24 cellular contexts compared by ENCODE assay signal in the genomic region with DNA sequence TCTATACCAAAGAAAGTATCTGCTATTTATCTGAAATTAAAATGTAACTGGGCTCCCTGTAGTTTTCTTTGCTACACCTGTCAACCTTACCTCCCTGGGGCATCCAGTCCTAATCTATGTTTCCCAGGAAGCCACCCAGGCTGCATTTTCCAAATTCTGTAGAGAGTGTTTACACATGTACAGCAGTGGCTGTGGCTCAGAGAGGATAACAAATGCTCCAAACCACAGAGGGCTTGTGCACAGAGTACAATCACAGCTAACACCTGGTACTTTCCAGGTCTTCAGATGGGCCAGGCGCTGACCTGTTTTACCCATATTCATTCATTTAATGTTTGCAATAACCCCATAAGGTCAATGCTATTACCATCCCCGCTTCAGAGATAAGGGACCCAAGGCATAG.
"Had no signal": no experiment of that assay in that cellular context is flagged by ENCODE, and none has a peak within 500 bp of the region (broad histone marks: within the 10 kb centered on the region; RNA-seq: fewer than 3 reads in every experiment).

No MANE protein-coding gene starts in this region.

- H3K27me3 ChIP-seq: MG63 had no signal

- H3K27ac ChIP-seq: WERI-Rb-1 had no signal

- DNase-seq: activated CD4-positive, alpha-beta T cell treated with anti-CD3 and anti-CD28 coated beads for 36 hours; activated CD8-positive, alpha-beta memory T cell treated with anti-CD3 and anti-CD28 coated beads, Interleukin-2, amount 50 U/mL, for 4 hours; activated CD8-positive, alpha-beta T cell treated with anti-CD3 and anti-CD28 coated beads for 36 hours; activated gamma-delta T cell treated with Interleukin-2 at 50 U/mL for 16 hours; activated naive CD4-positive, alpha-beta T cell treated with anti-CD3 and anti-CD28 coated beads, Interleukin-2, amount 10 ng/mL, durations not matched to agents 7 days and 5 days; activated naive CD8-positive, alpha-beta T cell treated with anti-CD3 and anti-CD28 coated beads for 36 hours; activated T-cell treated with anti-CD3 and anti-CD28 coated beads, Interleukin-2, amount 50 U/mL, for 72 hours; anterior cingulate cortex; caudate nucleus; MG63; MV-4-11; NCI-H1092 treated with DMSO at 0.1 percent for 48 hours; NCI-H1417 treated with DMSO at 0.1 percent for 48 hours; NCI-H187; NCI-H446 treated with DMSO at 0.1 percent for 48 hours; NCI-H526; NCI-H774; NK-92 treated with Interleukin-12 subunit alpha and Interleukin-12 subunit beta, amount 100 ng/mL, for 24 hours; OCI-M1; RPMI8226; SK-N-SH; WERI-Rb-1 had no signal

- H3K4me3 ChIP-seq: MG63 had no signal

- ATAC-seq: activated CD4-positive, alpha-beta T cell treated with anti-CD3 and anti-CD28 coated beads for 36 hours; activated CD8-positive, alpha-beta T cell treated with anti-CD3 and anti-CD28 coated beads for 36 hours; activated T-cell treated with anti-CD3 and anti-CD28 coated beads, Interleukin-2, amount 50 U/mL, for 72 hours; Panc1; Right ventricle myocardium inferior had no signal

- H3K36me3 ChIP-seq: MG63, WERI-Rb-1 had no signal

- H3K9me3 ChIP-seq: MG63, SK-N-SH had no signal
